In the genomic region with DNA sequence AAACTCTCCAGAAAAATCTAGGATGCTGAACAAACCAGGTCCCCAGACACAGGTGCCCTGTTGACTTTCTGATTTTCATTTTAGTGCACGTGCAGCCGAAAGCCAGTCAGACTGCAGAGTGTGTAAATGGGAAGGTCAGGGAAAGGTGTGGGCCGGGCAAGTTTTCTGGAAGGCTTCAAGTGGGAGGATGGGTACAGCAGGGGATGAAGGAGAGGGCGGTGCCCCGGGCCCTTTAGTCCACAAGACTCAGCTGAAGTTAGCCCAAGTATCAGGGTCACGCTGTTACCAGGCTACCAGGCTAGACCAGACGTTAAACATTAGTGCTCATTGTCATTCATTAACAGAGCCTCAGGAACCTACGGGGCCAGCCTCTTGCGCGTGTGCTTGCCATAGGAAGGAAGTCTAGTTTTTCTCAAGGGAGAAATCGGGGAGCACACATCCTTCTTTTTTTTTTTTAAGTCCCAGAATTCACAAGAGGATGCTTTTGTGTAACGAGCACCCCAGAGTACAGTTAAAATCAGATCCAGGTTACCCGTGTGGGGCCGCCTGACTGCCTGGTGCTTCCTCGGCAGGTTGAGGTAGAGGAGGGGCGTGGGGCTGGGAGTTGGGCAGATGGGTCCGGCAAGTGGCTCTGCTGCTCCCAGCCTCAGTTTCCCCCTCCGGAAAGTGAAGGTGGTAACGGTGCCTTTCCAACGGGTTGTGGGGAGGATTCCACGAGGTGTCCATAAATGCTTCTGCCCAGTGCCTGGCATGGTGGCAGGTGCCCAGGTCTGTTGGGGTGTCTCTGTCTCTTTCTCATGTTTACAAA, we compare ENCODE assay signal across 1 cellular context.
A peak's percentile ranks its signal among the peaks of the same experiment; 100 is the strongest.
TF ChIP-seq lines count a peak whose summit lies in the region.

No MANE protein-coding gene starts in this region.

TF ChIP-seq in HepG2, 621 proteins besides CTCF, POLR2A, EP300 and RAD21 (continued from another document):
- TF ChIP-seq, protein P1, sequence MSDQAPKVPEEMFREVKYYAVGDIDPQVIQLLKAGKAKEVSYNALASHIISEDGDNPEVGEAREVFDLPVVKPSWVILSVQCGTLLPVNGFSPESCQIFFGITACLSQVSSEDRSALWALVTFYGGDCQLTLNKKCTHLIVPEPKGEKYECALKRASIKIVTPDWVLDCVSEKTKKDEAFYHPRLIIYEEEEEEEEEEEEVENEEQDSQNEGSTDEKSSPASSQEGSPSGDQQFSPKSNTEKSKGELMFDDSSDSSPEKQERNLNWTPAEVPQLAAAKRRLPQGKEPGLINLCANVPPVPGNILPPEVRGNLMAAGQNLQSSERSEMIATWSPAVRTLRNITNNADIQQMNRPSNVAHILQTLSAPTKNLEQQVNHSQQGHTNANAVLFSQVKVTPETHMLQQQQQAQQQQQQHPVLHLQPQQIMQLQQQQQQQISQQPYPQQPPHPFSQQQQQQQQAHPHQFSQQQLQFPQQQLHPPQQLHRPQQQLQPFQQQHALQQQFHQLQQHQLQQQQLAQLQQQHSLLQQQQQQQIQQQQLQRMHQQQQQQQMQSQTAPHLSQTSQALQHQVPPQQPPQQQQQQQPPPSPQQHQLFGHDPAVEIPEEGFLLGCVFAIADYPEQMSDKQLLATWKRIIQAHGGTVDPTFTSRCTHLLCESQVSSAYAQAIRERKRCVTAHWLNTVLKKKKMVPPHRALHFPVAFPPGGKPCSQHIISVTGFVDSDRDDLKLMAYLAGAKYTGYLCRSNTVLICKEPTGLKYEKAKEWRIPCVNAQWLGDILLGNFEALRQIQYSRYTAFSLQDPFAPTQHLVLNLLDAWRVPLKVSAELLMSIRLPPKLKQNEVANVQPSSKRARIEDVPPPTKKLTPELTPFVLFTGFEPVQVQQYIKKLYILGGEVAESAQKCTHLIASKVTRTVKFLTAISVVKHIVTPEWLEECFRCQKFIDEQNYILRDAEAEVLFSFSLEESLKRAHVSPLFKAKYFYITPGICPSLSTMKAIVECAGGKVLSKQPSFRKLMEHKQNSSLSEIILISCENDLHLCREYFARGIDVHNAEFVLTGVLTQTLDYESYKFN (CRISPR knock-in tag; conservative IDR thresholded peaks at IDR 0.05), result peak; percentile 61
- TF ChIP-seq POLR2AphosphoS5 (IDR thresholded peaks at IDR 0.05; ENCODE audit: low read depth, low read length) (peak; percentile 39; the same call in 1 of the 2 replicates), ZNF660 (CRISPR knock-in tag; IDR thresholded peaks at IDR 0.05; ENCODE audit: borderline replicate concordance, low read depth) (no peak), RXRB (CRISPR knock-in tag; IDR thresholded peaks at IDR 0.05; ENCODE audit: borderline replicate concordance) (peak; percentile 70; the same call in 1 of the 2 replicates), TSC22D2 (CRISPR knock-in tag; IDR thresholded peaks at IDR 0.05; ENCODE audit: borderline replicate concordance) (no peak), ZNF501 (CRISPR knock-in tag; IDR thresholded peaks at IDR 0.05) (peak; percentile 70; the same call in 1 of the 2 replicates), HNF4A (CRISPR knock-in tag; IDR thresholded peaks at IDR 0.05) (peak; percentile 37)
- TF ChIP-seq, protein P2, sequence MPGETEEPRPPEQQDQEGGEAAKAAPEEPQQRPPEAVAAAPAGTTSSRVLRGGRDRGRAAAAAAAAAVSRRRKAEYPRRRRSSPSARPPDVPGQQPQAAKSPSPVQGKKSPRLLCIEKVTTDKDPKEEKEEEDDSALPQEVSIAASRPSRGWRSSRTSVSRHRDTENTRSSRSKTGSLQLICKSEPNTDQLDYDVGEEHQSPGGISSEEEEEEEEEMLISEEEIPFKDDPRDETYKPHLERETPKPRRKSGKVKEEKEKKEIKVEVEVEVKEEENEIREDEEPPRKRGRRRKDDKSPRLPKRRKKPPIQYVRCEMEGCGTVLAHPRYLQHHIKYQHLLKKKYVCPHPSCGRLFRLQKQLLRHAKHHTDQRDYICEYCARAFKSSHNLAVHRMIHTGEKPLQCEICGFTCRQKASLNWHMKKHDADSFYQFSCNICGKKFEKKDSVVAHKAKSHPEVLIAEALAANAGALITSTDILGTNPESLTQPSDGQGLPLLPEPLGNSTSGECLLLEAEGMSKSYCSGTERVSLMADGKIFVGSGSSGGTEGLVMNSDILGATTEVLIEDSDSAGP (CRISPR knock-in tag; IDR thresholded peaks at IDR 0.05; ENCODE audit: borderline replicate concordance), result peak; percentile 41; the same call in 1 of the 2 replicates
- TF ChIP-seq, protein P3, sequence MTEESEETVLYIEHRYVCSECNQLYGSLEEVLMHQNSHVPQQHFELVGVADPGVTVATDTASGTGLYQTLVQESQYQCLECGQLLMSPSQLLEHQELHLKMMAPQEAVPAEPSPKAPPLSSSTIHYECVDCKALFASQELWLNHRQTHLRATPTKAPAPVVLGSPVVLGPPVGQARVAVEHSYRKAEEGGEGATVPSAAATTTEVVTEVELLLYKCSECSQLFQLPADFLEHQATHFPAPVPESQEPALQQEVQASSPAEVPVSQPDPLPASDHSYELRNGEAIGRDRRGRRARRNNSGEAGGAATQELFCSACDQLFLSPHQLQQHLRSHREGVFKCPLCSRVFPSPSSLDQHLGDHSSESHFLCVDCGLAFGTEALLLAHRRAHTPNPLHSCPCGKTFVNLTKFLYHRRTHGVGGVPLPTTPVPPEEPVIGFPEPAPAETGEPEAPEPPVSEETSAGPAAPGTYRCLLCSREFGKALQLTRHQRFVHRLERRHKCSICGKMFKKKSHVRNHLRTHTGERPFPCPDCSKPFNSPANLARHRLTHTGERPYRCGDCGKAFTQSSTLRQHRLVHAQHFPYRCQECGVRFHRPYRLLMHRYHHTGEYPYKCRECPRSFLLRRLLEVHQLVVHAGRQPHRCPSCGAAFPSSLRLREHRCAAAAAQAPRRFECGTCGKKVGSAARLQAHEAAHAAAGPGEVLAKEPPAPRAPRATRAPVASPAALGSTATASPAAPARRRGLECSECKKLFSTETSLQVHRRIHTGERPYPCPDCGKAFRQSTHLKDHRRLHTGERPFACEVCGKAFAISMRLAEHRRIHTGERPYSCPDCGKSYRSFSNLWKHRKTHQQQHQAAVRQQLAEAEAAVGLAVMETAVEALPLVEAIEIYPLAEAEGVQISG (CRISPR knock-in tag; IDR thresholded peaks at IDR 0.05), result 0 out of 2 replicates have a peak, but pooled peaks have one; percentile 7
